In the genomic region with DNA sequence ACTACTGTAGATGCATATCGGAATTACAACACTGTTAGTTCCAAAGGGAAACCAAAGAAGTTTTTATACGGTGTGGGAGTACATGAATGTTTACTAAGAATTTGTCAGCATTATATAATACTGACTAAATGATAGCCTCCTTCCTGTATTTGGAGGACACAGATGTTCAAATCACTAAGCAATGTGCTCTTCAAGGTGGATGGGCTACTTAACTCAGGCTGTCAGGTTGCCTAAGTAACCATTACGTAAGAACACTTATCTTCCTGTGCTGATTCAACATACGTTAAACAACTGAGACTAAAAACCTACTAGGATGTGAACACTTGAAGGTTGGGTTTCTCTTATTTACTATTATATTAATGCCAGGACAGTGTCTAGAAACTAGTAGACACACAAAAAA, we compare ENCODE assay signal across 9 cellular contexts.
DNase-seq lines count a peak whose midpoint lies in the region.
"Had no signal": no experiment of that assay in that cellular context is flagged by ENCODE, and none has a peak within 500 bp of the region (broad histone marks: within the 10 kb centered on the region; RNA-seq: fewer than 3 reads in every experiment).

No MANE protein-coding gene starts in this region.

- DNase-seq in DMS53 treated with DMSO at 0.1 percent for 48 hours (lab: John Stamatoyannopoulos, UW; ENCODE audit: unreplicated experiment) (peak; percentile 90), NCI-H2029 (lab: John Stamatoyannopoulos, UW) (peak; percentile 92), amniotic epithelial cell (ENCODE audit: low read depth) (peak; percentile 91), middle frontal gyrus (ENCODE audit: extremely low spot score, low spot score) (peak; percentile 14), NCI-H146 treated with DMSO at 0.1 percent for 48 hours (lab: John Stamatoyannopoulos, UW; ENCODE audit: unreplicated experiment) (no peak), hypothalamus (lab: John Stamatoyannopoulos, UW) (no peak), NCI-H2171 (lab: John Stamatoyannopoulos, UW) (no peak)
- DNase-seq in activated CD8-positive, alpha-beta memory T cell treated with anti-CD3 and anti-CD28 coated beads, Interleukin-2, amount 50 U/mL, for 4 hours, result no peak
- DNase-seq: CD4-positive, alpha-beta T cell had no signal

Comparison
In these comparisons a context has a peak if more than half of its experiments do, and no peak if none do; other contexts are left out.
1. DNase-seq: peak in DMS53 treated with DMSO at 0.1 percent for 48 hours (single experiment), NCI-H2029 (single experiment), amniotic epithelial cell (single experiment) and middle frontal gyrus (single experiment); none in NCI-H146 treated with DMSO at 0.1 percent for 48 hours (single experiment), hypothalamus (0 of 51), activated CD8-positive, alpha-beta memory T cell treated with anti-CD3 and anti-CD28 coated beads, Interleukin-2, amount 50 U/mL, for 4 hours (single experiment) and NCI-H2171 (single experiment).